8 cellular contexts compared by ENCODE assay signal in genomic region chr4:47686294-47686872, GRCh38.
DNase-seq lines count a peak whose midpoint lies in the region; ATAC-seq and TF ChIP-seq lines count a peak whose summit lies in the region.

No MANE protein-coding gene starts in this region.

- peak; percentile 70 for ATAC-seq in GM21717 (IDR thresholded peaks at IDR 0.05; ENCODE audit: unreplicated experiment)
- ATAC-seq in lung (ENCODE audit: insufficient read depth, low FRiP score) = no peak

- H3K27me3 ChIP-seq in lung (ENCODE audit: control insufficient read depth, insufficient read depth) = no peaks in the 10 kb centered on the region

- no peaks in the 10 kb centered on the region for H3K9me3 ChIP-seq in lung (ENCODE audit: control insufficient read depth in 2 of 2, insufficient read depth in 1 of 2, low read length in 1 of 2)

- H3K4me3 ChIP-seq in LNCaP clone FGC (ENCODE audit: low read depth, low read length) (no peak overlapping the region), WI38 (ENCODE audit: low read depth, low read length) (no peak overlapping the region), cardiac fibroblast (replicated peaks in 1 of 2; ENCODE audit: low read depth in 2 of 2, low read length in 2 of 2) (no peak overlapping the region), lung (no peak overlapping the region)

- H3K27ac ChIP-seq in lung (ENCODE audit: low read depth in 1 of 2, low read length in 1 of 2) = no peak overlapping the region

- DNase-seq in EH (ENCODE audit: low read depth) (peak; percentile 53), LNCaP clone FGC (ENCODE audit: low read depth) (no peak), cardiac fibroblast (ENCODE audit: low read depth in 2 of 2) (peak; percentile 50 to 63), lung (ENCODE audit: low spot score) (peak; percentile 65), NCI-H187 treated with DMSO at 0.1 percent for 48 hours (lab: John Stamatoyannopoulos, UW) (no peak)
- peak; percentile 30 for DNase-seq in stimulated activated CD8-positive, alpha-beta memory T cell treated with anti-CD3 and anti-CD28 coated beads, Interleukin-4, amount 100 ng/mL, for 24 hours (ENCODE audit: low read depth)

- TF ChIP-seq CTCF in LNCaP clone FGC (IDR thresholded peaks at IDR 0.05; ENCODE audit: control insufficient read depth, extremely low read depth, insufficient read depth) = peak; percentile 90
- TF ChIP-seq CTCF in WI38 (IDR thresholded peaks at IDR 0.05; ENCODE audit: low read depth, low read length) = peak; percentile 66
- TF ChIP-seq CTCF in cardiac fibroblast (IDR thresholded peaks at IDR 0.05; ENCODE audit: low read depth, low read length) = peak; percentile 61
- peak; percentile 47 for TF ChIP-seq CTCF in lung (IDR thresholded peaks at IDR 0.05; ENCODE audit: control extremely low read depth, extremely low read depth)

- WGBS in lung, 2 donors = 47 to 55% methylated on average over 9 of the region's 9 CpGs

- no peaks in the 10 kb centered on the region for H3K4me1 ChIP-seq in lung (ENCODE audit: control insufficient read depth in 2 of 2, insufficient read depth in 2 of 2, low read length in 2 of 2)

- H3K36me3 ChIP-seq in lung (ENCODE audit: control insufficient read depth in 2 of 2, insufficient read depth in 2 of 2, low read length in 2 of 2) = peaks cover 0 to 3% of the 10 kb centered on the region in 2 donors

Comparison
In these comparisons a context has a peak if more than half of its experiments do, and no peak if none do; other contexts are left out.
1. DNase-seq: peak in EH (single experiment), cardiac fibroblast (2 of 2), lung (single experiment) and stimulated activated CD8-positive, alpha-beta memory T cell treated with anti-CD3 and anti-CD28 coated beads, Interleukin-4, amount 100 ng/mL, for 24 hours (single experiment); none in LNCaP clone FGC (single experiment) and NCI-H187 treated with DMSO at 0.1 percent for 48 hours (single experiment).
2. Peak in every context shown above with its lines, with median percentiles within 50 percentile points of each other: CTCF ChIP-seq.